Comparison of ENCODE assay signal across 15 cellular contexts in the genomic region with DNA sequence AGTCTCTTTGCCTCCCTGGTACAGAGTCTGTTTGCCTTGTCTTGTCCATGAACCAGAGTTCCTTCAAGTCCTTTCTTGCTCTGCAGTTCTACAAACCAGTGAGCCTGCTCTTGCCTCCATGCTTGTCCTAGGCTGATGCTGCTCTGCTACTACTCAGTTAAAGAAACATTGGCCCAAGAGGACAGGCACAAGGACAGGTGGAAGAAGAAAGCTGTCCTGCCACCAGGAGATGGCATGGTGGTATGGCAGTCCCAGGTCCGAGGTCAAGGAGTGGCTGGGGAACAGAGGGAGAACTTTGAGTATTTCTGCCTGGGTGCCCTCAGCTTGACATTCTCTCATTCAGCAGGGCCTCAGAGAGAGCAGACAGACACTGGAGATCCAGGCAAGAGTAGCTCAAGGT. TPM values are rescaled to one million over a fixed set of nuclear protein-coding genes. Genes with fewer than 3 reads are reported as not detected.
DNase-seq lines count a peak whose midpoint lies in the region; ATAC-seq and TF ChIP-seq lines count a peak whose summit lies in the region.
"Had no signal": no experiment of that assay in that cellular context is flagged by ENCODE, and none has a peak within 500 bp of the region (broad histone marks: within the 10 kb centered on the region; RNA-seq: fewer than 3 reads in every experiment).

No MANE protein-coding gene starts in this region.

- H3K4me3 Mint-ChIP-seq in activated CD4-positive, alpha-beta memory T cell treated with anti-CD3 and anti-CD28 coated beads, Interleukin-2, amount 10 ng/mL, durations not matched to agents 7 days and 5 days = no peak overlapping the region
- no peak overlapping the region for H3K4me3 Mint-ChIP-seq in activated CD4-positive, alpha-beta memory T cell treated with anti-CD3 and anti-CD28 coated beads for 36 hours
- no peak overlapping the region for H3K4me3 Mint-ChIP-seq in osteocyte (ENCODE audit: unreplicated experiment)
- H3K4me3 Mint-ChIP-seq: CD4-positive, CD25-positive, alpha-beta regulatory T cell; HFFc6 had no signal

- H3K4me1 ChIP-seq in esophagus muscularis mucosa = no peaks in the 10 kb centered on the region
- H3K4me1 ChIP-seq: BLaER1 had no signal

- no peaks in the 10 kb centered on the region for H3K9me3 Mint-ChIP-seq in activated CD4-positive, alpha-beta memory T cell treated with anti-CD3 and anti-CD28 coated beads, Interleukin-2, amount 10 ng/mL, durations not matched to agents 7 days and 5 days
- no peaks in the 10 kb centered on the region for H3K9me3 Mint-ChIP-seq in activated CD4-positive, alpha-beta memory T cell treated with anti-CD3 and anti-CD28 coated beads for 36 hours
- H3K9me3 Mint-ChIP-seq in osteocyte (ENCODE audit: unreplicated experiment) = no peaks in the 10 kb centered on the region
- H3K9me3 Mint-ChIP-seq: HFFc6 had no signal

- H3K27ac Mint-ChIP-seq in activated CD4-positive, alpha-beta memory T cell treated with anti-CD3 and anti-CD28 coated beads, Interleukin-2, amount 10 ng/mL, durations not matched to agents 7 days and 5 days = no peak overlapping the region
- H3K27ac Mint-ChIP-seq in activated CD4-positive, alpha-beta memory T cell treated with anti-CD3 and anti-CD28 coated beads for 36 hours = no peak overlapping the region
- no peak overlapping the region for H3K27ac Mint-ChIP-seq in osteocyte (ENCODE audit: unreplicated experiment)
- H3K27ac Mint-ChIP-seq: HFFc6 had no signal

- DNase-seq in activated CD4-positive, alpha-beta memory T cell treated with anti-CD3 and anti-CD28 coated beads, Interleukin-2, amount 10 ng/mL, durations not matched to agents 7 days and 5 days = peak; percentile 9
- DNase-seq in activated CD4-positive, alpha-beta memory T cell treated with anti-CD3 and anti-CD28 coated beads for 36 hours = no peak
- peak; percentile 35 for DNase-seq in activated CD8-positive, alpha-beta memory T cell treated with anti-CD3 and anti-CD28 coated beads, Interleukin-2, amount 50 U/mL, for 48 hours
- DNase-seq in esophagus muscularis mucosa (ENCODE audit: extremely low spot score) (peak; percentile 64), osteocyte (ENCODE audit: extremely low spot score, unreplicated experiment) (peak; percentile 51), NCI-H1092 (lab: John Stamatoyannopoulos, UW) (no peak), dedifferentiated amniotic fluid mesenchymal stem cell (ENCODE audit: extremely low spot score) (no peak)
- DNase-seq: Calu3; CD4-positive, CD25-positive, alpha-beta regulatory T cell; DMS 273 treated with DMSO at 0.1 percent for 48 hours; HCEC 1CT; HFFc6 had no signal

- no peaks in the 10 kb centered on the region for H3K27me3 Mint-ChIP-seq in activated CD4-positive, alpha-beta memory T cell treated with anti-CD3 and anti-CD28 coated beads, Interleukin-2, amount 10 ng/mL, durations not matched to agents 7 days and 5 days
- no peaks in the 10 kb centered on the region for H3K27me3 Mint-ChIP-seq in activated CD4-positive, alpha-beta memory T cell treated with anti-CD3 and anti-CD28 coated beads for 36 hours
- H3K27me3 Mint-ChIP-seq in osteocyte (ENCODE audit: unreplicated experiment) = no peaks in the 10 kb centered on the region
- H3K27me3 Mint-ChIP-seq: CD4-positive, CD25-positive, alpha-beta regulatory T cell had no signal

- H3K27ac ChIP-seq in esophagus muscularis mucosa (replicated peaks in 1 of 4) = no peak overlapping the region
- H3K27ac ChIP-seq: 22Rv1, BLaER1 had no signal

- WGBS in esophagus muscularis mucosa = 71% methylated on average over 1 of the region's 1 CpG

- TF ChIP-seq CTCF in esophagus muscularis mucosa (IDR thresholded peaks at IDR 0.05) (no peak), osteocyte (IDR thresholded peaks at IDR 0.05) (no peak)

- no peak for TF ChIP-seq POLR2A in esophagus muscularis mucosa (IDR thresholded peaks at IDR 0.05; ENCODE audit: low read depth)

- intact Hi-C loops in activated CD4-positive, alpha-beta memory T cell treated with anti-CD3 and anti-CD28 coated beads for 36 hours (cut with micrococcal nuclease) = no loop called here
- intact Hi-C loops in esophagus muscularis mucosa (cut with DNase I) = no loop called here

- H3K36me3 ChIP-seq in esophagus muscularis mucosa = no peaks in the 10 kb centered on the region
- H3K36me3 ChIP-seq: BLaER1 had no signal

- CTCF ChIA-PET in activated CD4-positive, alpha-beta memory T cell treated with anti-CD3 and anti-CD28 coated beads, Interleukin-2, amount 10 ng/mL, durations not matched to agents 7 days and 5 days (lab: Charles Lee) = no interaction called here
- CTCF ChIA-PET in activated CD4-positive, alpha-beta memory T cell treated with anti-CD3 and anti-CD28 coated beads for 36 hours (lab: Charles Lee) = no interaction called here

- TF ChIP-seq EP300 in esophagus muscularis mucosa (IDR thresholded peaks at IDR 0.05) = no peak

- POLR2A ChIA-PET in activated CD4-positive, alpha-beta memory T cell treated with anti-CD3 and anti-CD28 coated beads, Interleukin-2, amount 10 ng/mL, durations not matched to agents 7 days and 5 days (lab: Charles Lee) = interaction anchor here (1.0 kb wide), 1 partner anchor 19 kb away, joined by 3 read pairs; no protein-coding TSS in a partner anchor
- POLR2A ChIA-PET in activated CD4-positive, alpha-beta memory T cell treated with anti-CD3 and anti-CD28 coated beads for 36 hours (lab: Charles Lee) = no interaction called here

- H3K36me3 Mint-ChIP-seq in activated CD4-positive, alpha-beta memory T cell treated with anti-CD3 and anti-CD28 coated beads, Interleukin-2, amount 10 ng/mL, durations not matched to agents 7 days and 5 days (ENCODE audit: low read depth) = peaks cover 6% of the 10 kb centered on the region
- no peaks in the 10 kb centered on the region for H3K36me3 Mint-ChIP-seq in activated CD4-positive, alpha-beta memory T cell treated with anti-CD3 and anti-CD28 coated beads for 36 hours
- no peaks in the 10 kb centered on the region for H3K36me3 Mint-ChIP-seq in osteocyte (ENCODE audit: unreplicated experiment)

- H3K4me1 Mint-ChIP-seq in activated CD4-positive, alpha-beta memory T cell treated with anti-CD3 and anti-CD28 coated beads, Interleukin-2, amount 10 ng/mL, durations not matched to agents 7 days and 5 days = no peaks in the 10 kb centered on the region
- H3K4me1 Mint-ChIP-seq in activated CD4-positive, alpha-beta memory T cell treated with anti-CD3 and anti-CD28 coated beads for 36 hours (ENCODE audit: low read depth) = no peaks in the 10 kb centered on the region
- H3K4me1 Mint-ChIP-seq in osteocyte (ENCODE audit: unreplicated experiment) = no peaks in the 10 kb centered on the region

- H3K9me3 ChIP-seq in esophagus muscularis mucosa = no peaks in the 10 kb centered on the region
- H3K9me3 ChIP-seq: BLaER1 had no signal

- no peaks in the 10 kb centered on the region for H3K27me3 ChIP-seq in esophagus muscularis mucosa
- H3K27me3 ChIP-seq: BLaER1 had no signal

- ATAC-seq in GM19395 (IDR thresholded peaks at IDR 0.05; ENCODE audit: unreplicated experiment) = no peak

- no peak overlapping the region for H3K4me3 ChIP-seq in esophagus muscularis mucosa
- H3K4me3 ChIP-seq: BLaER1 had no signal

RNA-seq across cellular contexts. Expression of a gene that starts 20.6 kb away (rescaled TPM):
- total RNA-seq in activated CD4-positive, alpha-beta memory T cell treated with anti-CD3 and anti-CD28 coated beads, Interleukin-2, amount 10 ng/mL, durations not matched to agents 7 days and 5 days = 10 to 100 TPM; 30.7 to 34.8 TPM
- total RNA-seq in activated CD4-positive, alpha-beta memory T cell treated with anti-CD3 and anti-CD28 coated beads for 36 hours = 10 to 100 TPM; 14.2 to 17.3 TPM
- total RNA-seq in esophagus muscularis mucosa (10 to 100 TPM in 2 of 4 donors, 1 to 10 TPM in 2; 8.1 to 12.5 (median 10.2) TPM), osteocyte (13.1 and 16.1 TPM in 2 replicates)

Comparison
In these comparisons a context has a peak if more than half of its experiments do, and no peak if none do; other contexts are left out.
1. DNase-seq: peak in activated CD4-positive, alpha-beta memory T cell treated with anti-CD3 and anti-CD28 coated beads, Interleukin-2, amount 10 ng/mL, durations not matched to agents 7 days and 5 days (single experiment), activated CD8-positive, alpha-beta memory T cell treated with anti-CD3 and anti-CD28 coated beads, Interleukin-2, amount 50 U/mL, for 48 hours (single experiment), esophagus muscularis mucosa (single experiment) and osteocyte (single experiment); none in activated CD4-positive, alpha-beta memory T cell treated with anti-CD3 and anti-CD28 coated beads for 36 hours (single experiment), NCI-H1092 (single experiment) and dedifferentiated amniotic fluid mesenchymal stem cell (single experiment).